7 cellular contexts compared by ENCODE assay signal in the genomic region with DNA sequence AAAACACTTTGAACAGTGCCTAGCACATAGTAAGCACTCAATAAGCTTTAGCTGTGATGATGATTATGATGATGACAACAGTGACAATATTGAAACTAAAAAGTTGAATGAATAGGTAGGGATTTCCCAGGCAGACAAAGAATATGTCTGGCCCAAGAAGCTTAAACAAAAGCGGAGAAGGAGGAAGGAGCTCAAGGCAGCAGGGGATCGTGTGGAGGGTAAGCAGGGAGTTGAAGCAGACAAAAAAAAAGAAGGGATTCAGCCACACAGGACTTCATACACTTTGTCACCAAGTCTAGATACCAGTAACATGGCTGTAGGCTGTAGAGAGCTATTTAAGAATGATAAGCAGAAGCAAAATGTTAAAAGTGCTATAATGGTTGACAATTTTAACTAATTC.
"Had no signal": no experiment of that assay in that cellular context is flagged by ENCODE, and none has a peak within 500 bp of the region (broad histone marks: within the 10 kb centered on the region; RNA-seq: fewer than 3 reads in every experiment).

No MANE protein-coding gene starts in this region.

- H3K9me3 ChIP-seq: HAP-1 had no signal

- H3K27ac Mint-ChIP-seq: HFFc6 had no signal

- H3K36me3 ChIP-seq: HAP-1 had no signal

- H3K4me1 ChIP-seq: HAP-1 had no signal

- DNase-seq: GOT3, HFFc6, IMR-90, KG1 had no signal

- ATAC-seq: HCT116, K562 had no signal

- H3K4me3 ChIP-seq: HAP-1, K562 had no signal

- H3K4me3 Mint-ChIP-seq: HFFc6 had no signal
